ENCODE assay signal across 14 cellular contexts in genomic region chr11:126172596-126173038, GRCh38. TPM values are rescaled to one million over a fixed set of nuclear protein-coding genes. Genes with fewer than 3 reads are reported as not detected.
A peak's percentile ranks its signal among the peaks of the same experiment; 100 is the strongest.
DNase-seq lines count a peak whose midpoint lies in the region; ATAC-seq and TF ChIP-seq lines count a peak whose summit lies in the region.
"Had no signal": no experiment of that assay in that cellular context is flagged by ENCODE, and none has a peak within 500 bp of the region (broad histone marks: within the 10 kb centered on the region; RNA-seq: fewer than 3 reads in every experiment).

No MANE protein-coding gene starts in this region.

- H3K27me3 Mint-ChIP-seq in activated CD4-positive, alpha-beta T cell treated with anti-CD3 and anti-CD28 coated beads for 36 hours: no peaks in the 10 kb centered on the region

- H3K27me3 ChIP-seq in spleen (replicated peaks in 1 of 7) (peaks cover 0 to 12% (median 0%) of the 10 kb centered on the region in 7 donors), brain microvascular endothelial cell (replicated peaks) (no peaks in the 10 kb centered on the region)
- H3K27me3 ChIP-seq: adrenal gland had no signal

- no peak overlapping the region for H3K4me3 Mint-ChIP-seq in activated CD4-positive, alpha-beta T cell treated with anti-CD3 and anti-CD28 coated beads for 36 hours
- H3K4me3 Mint-ChIP-seq: activated T-cell treated with anti-CD3 and anti-CD28 coated beads, Interleukin-2, amount 50 U/mL, for 4 hours had no signal

- H3K27ac ChIP-seq in spleen: no peak overlapping the region
- no peak overlapping the region for H3K27ac ChIP-seq in brain microvascular endothelial cell
- H3K27ac ChIP-seq: adrenal gland had no signal

- H3K27ac Mint-ChIP-seq in activated CD4-positive, alpha-beta T cell treated with anti-CD3 and anti-CD28 coated beads for 36 hours: no peak overlapping the region

- peak; percentile 21 for DNase-seq in NCI-H510A treated with DMSO at 0.1 percent for 48 hours (lab: John Stamatoyannopoulos, UW)
- no peak for DNase-seq in NCI-H510A (lab: John Stamatoyannopoulos, UW)
- peak; percentile 3 for DNase-seq in NOMO-1 treated with dmso at 0.1 percent for 144 hours (lab: John Stamatoyannopoulos, UW; ENCODE audit: unreplicated experiment)
- peak; percentile 46 for DNase-seq in fibroblast of the aortic adventitia (ENCODE audit: low read depth)
- peak; percentile 52 for DNase-seq in spleen
- DNase-seq in brain microvascular endothelial cell: no peak
- DNase-seq in globus pallidus (ENCODE audit: low spot score): no peak
- DNase-seq in activated CD4-positive, alpha-beta T cell treated with anti-CD3 and anti-CD28 coated beads for 36 hours: no peak
- DNase-seq: 8988T; activated T-cell treated with anti-CD3 and anti-CD28 coated beads, Interleukin-2, amount 50 U/mL, for 4 hours; adrenal gland; DMS53; OCI-M1 had no signal

- no peak overlapping the region for H3K4me3 ChIP-seq in fibroblast of the aortic adventitia (ENCODE audit: low read depth, low read length)
- no peak overlapping the region for H3K4me3 ChIP-seq in spleen
- no peak overlapping the region for H3K4me3 ChIP-seq in brain microvascular endothelial cell (ENCODE audit: low read depth, low read length)
- H3K4me3 ChIP-seq: adrenal gland, GM12878 had no signal

- H3K36me3 Mint-ChIP-seq in activated CD4-positive, alpha-beta T cell treated with anti-CD3 and anti-CD28 coated beads for 36 hours (ENCODE audit: low read depth): no peaks in the 10 kb centered on the region

- 31 to 51% (median 42%) methylated on average over 8 of the region's 8 CpGs for WGBS in spleen, 5 donors

- no peaks in the 10 kb centered on the region for H3K4me1 ChIP-seq in spleen
- H3K4me1 ChIP-seq: adrenal gland had no signal

- TF ChIP-seq CTCF in fibroblast of the aortic adventitia (IDR thresholded peaks at IDR 0.05; ENCODE audit: insufficient read depth, low read length) (no peak), spleen (IDR thresholded peaks at IDR 0.05 in 8 of 11, conservative IDR thresholded peaks at IDR 0.05 in 3 of 11) (no peak), brain microvascular endothelial cell (IDR thresholded peaks at IDR 0.05; ENCODE audit: low read depth, low read length, missing control alignments) (no peak)

- no peak for ATAC-seq in activated CD4-positive, alpha-beta T cell treated with anti-CD3 and anti-CD28 coated beads for 36 hours
- ATAC-seq: activated T-cell treated with anti-CD3 and anti-CD28 coated beads, Interleukin-2, amount 50 U/mL, for 4 hours had no signal

- no peak for TF ChIP-seq POLR2A in spleen (IDR thresholded peaks at IDR 0.05)

- POLR2A ChIA-PET in activated CD4-positive, alpha-beta T cell treated with anti-CD3 and anti-CD28 coated beads for 36 hours (lab: Charles Lee): no interaction called here

- CTCF ChIA-PET in activated CD4-positive, alpha-beta T cell treated with anti-CD3 and anti-CD28 coated beads for 36 hours (lab: Charles Lee): no interaction called here

- in situ Hi-C loops in brain microvascular endothelial cell (cut with HindIII; ENCODE audit: low pct_ligation_motif_present, low sequenced_read_pairs): no loop called here

- no peaks in the 10 kb centered on the region for H3K9me3 ChIP-seq in spleen
- H3K9me3 ChIP-seq: adrenal gland had no signal

- H3K9me3 Mint-ChIP-seq in activated CD4-positive, alpha-beta T cell treated with anti-CD3 and anti-CD28 coated beads for 36 hours (ENCODE audit: low read depth): no peaks in the 10 kb centered on the region
- H3K9me3 Mint-ChIP-seq: activated T-cell treated with anti-CD3 and anti-CD28 coated beads, Interleukin-2, amount 50 U/mL, for 4 hours had no signal

- intact Hi-C loops in spleen (cut with DNase I; ENCODE audit: low total_unique reads): no loop called here
- intact Hi-C loops in activated CD4-positive, alpha-beta T cell treated with anti-CD3 and anti-CD28 coated beads for 36 hours (cut with DNase I, micrococcal nuclease): no loop called here

- no peaks in the 10 kb centered on the region for H3K4me1 Mint-ChIP-seq in activated CD4-positive, alpha-beta T cell treated with anti-CD3 and anti-CD28 coated beads for 36 hours

- no peaks in the 10 kb centered on the region for H3K36me3 ChIP-seq in spleen
- no peaks in the 10 kb centered on the region for H3K36me3 ChIP-seq in brain microvascular endothelial cell (replicated peaks)
- H3K36me3 ChIP-seq: adrenal gland had no signal

RNA-seq across cellular contexts. Expression of gene RPUSD4, which starts 38.8 kb away (rescaled TPM):
- total RNA-seq in fibroblast of the aortic adventitia (ENCODE audit: low replicate concordance) (24.2 and 50.2 TPM in 2 replicates), spleen (10 to 100 TPM; 20.6 to 26.7 (median 22.3) TPM)
- 10 to 100 TPM; 14.5 to 15.5 (median 15.4) TPM for polyA plus RNA-seq in spleen
- 10 to 100 TPM; 31.0 to 33.9 TPM for total RNA-seq in activated CD4-positive, alpha-beta T cell treated with anti-CD3 and anti-CD28 coated beads for 36 hours

RNA-seq across cellular contexts. Expression of gene FAM118B, which starts 39.0 kb away (rescaled TPM):
- total RNA-seq in fibroblast of the aortic adventitia (ENCODE audit: low replicate concordance) (14.7 and 32.9 TPM in 2 replicates), spleen (10 to 100 TPM; 15.3 to 32.3 (median 21.0) TPM)
- 10 to 100 TPM in 1 of 3 donors, 1 to 10 TPM in 2; 5.5 to 11.1 (median 6.5) TPM for polyA plus RNA-seq in spleen
- total RNA-seq in activated CD4-positive, alpha-beta T cell treated with anti-CD3 and anti-CD28 coated beads for 36 hours: 1 to 10 TPM; 8.9 to 9.0 TPM

Comparison
In these comparisons a context has a peak if more than half of its experiments do, and no peak if none do; other contexts are left out.
1. DNase-seq: peak in NCI-H510A treated with DMSO at 0.1 percent for 48 hours (single experiment), NOMO-1 treated with dmso at 0.1 percent for 144 hours (single experiment), fibroblast of the aortic adventitia (single experiment) and spleen (single experiment); none in NCI-H510A (single experiment), brain microvascular endothelial cell (single experiment), globus pallidus (single experiment) and activated CD4-positive, alpha-beta T cell treated with anti-CD3 and anti-CD28 coated beads for 36 hours (single experiment).